In the genomic region with DNA sequence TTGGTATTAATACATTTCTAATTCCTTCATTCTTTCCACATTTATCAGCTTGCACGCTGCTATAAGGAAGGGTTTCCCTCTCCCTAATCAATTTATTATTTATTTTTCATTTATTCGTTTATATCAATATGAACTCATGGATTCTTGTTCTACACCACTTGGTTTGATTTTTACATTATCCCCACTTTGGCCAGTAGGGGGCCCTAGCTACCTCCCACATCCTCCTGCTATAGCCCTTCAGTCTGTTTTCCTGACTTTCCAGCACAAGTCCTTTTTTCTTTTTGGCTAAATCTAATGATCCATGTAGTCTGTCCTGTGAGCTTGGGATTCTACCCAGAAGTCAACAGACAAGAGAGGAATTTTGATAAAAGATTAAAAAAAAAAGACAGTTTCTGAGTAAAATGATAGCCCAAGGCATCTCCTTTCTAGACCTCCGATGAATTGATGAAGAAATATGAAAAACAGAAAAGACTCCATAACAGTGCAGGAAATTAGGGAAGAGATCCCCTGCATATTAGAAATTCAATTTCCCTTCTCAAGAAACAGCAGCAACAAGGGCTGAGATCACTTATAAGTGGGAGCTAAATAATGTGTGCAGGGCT, we compare ENCODE assay signal across 8 cellular contexts. TPM values are rescaled to one million over a fixed set of nuclear protein-coding genes. Genes with fewer than 3 reads are reported as not detected.
DNase-seq lines count a peak whose midpoint lies in the region; ATAC-seq and TF ChIP-seq lines count a peak whose summit lies in the region.

No MANE protein-coding gene starts in this region.

- no peaks in the 10 kb centered on the region for H3K36me3 ChIP-seq in ascending aorta
- no peaks in the 10 kb centered on the region for H3K36me3 ChIP-seq in kidney epithelial cell (ENCODE audit: control insufficient read depth, insufficient read depth, low read length)

- intact Hi-C loops in ascending aorta (cut with DNase I): no loop called here

- H3K27me3 ChIP-seq in ascending aorta: no peaks in the 10 kb centered on the region
- H3K27me3 ChIP-seq in kidney epithelial cell (ENCODE audit: control insufficient read depth, insufficient read depth, low read length): no peaks in the 10 kb centered on the region

- no peaks in the 10 kb centered on the region for H3K9me3 Mint-ChIP-seq in type B pancreatic cell

- peaks cover 0 to 6% of the 10 kb centered on the region in 2 donors for H3K4me1 ChIP-seq in ascending aorta

- no peak overlapping the region for H3K4me3 Mint-ChIP-seq in type B pancreatic cell

- no peak overlapping the region for H3K27ac Mint-ChIP-seq in type B pancreatic cell

- DNase-seq in stimulated activated CD4-positive, alpha-beta T cell treated with anti-CD3 and anti-CD28 coated beads, Interleukin-15, amount 100 ng/mL, for 24 hours: peak; percentile 22
- DNase-seq in stimulated activated CD4-positive, alpha-beta T cell treated with anti-CD3 and anti-CD28 coated beads, Interleukin-4, amount 100 ng/mL, for 4 hours: no peak
- peak; percentile 46 for DNase-seq in LHCN-M2 (ENCODE audit: low read depth)
- no peak for DNase-seq in ascending aorta (ENCODE audit: low spot score in 2 of 2)
- DNase-seq in kidney epithelial cell (ENCODE audit: low read depth): no peak
- DNase-seq in type B pancreatic cell (ENCODE audit: extremely low spot score, unreplicated experiment): no peak
- no peak for DNase-seq in amniotic stem cell (lab: John Stamatoyannopoulos, UW)

- TF ChIP-seq CTCF in ascending aorta (IDR thresholded peaks at IDR 0.05) (peak; percentile 27 to 71 (median 57)), kidney epithelial cell (IDR thresholded peaks at IDR 0.05; ENCODE audit: insufficient read depth, low read length, poor library complexity, severe bottlenecking) (peak; percentile 76), type B pancreatic cell (conservative IDR thresholded peaks at IDR 0.05) (peak; percentile 86)

- H3K36me3 Mint-ChIP-seq in type B pancreatic cell: no peaks in the 10 kb centered on the region

- no peak overlapping the region for H3K27ac ChIP-seq in ascending aorta

- peaks cover 28% of the 10 kb centered on the region for H3K4me1 Mint-ChIP-seq in type B pancreatic cell (ENCODE audit: unreplicated experiment)

- no peak for ATAC-seq in GM18519 (IDR thresholded peaks at IDR 0.05; ENCODE audit: low FRiP score, unreplicated experiment)

- H3K4me3 ChIP-seq in ascending aorta: no peak overlapping the region
- H3K4me3 ChIP-seq in kidney epithelial cell (ENCODE audit: low read depth, low read length): no peak overlapping the region

- no peaks in the 10 kb centered on the region for H3K27me3 Mint-ChIP-seq in type B pancreatic cell

- H3K9me3 ChIP-seq in ascending aorta: no peaks in the 10 kb centered on the region

RNA-seq across cellular contexts. Expression of a gene that starts 47.7 kb away (rescaled TPM):
- total RNA-seq in LHCN-M2 (2014; rRNA removed): not detected in 2 replicates
- not detected for polyA plus RNA-seq in LHCN-M2 (2012)
- not detected for total RNA-seq in ascending aorta
- total RNA-seq in kidney epithelial cell: not detected in 2 replicates
- not detected in 2 replicates for total RNA-seq in type B pancreatic cell (ENCODE audit: low replicate concordance)

Comparison
In these comparisons a context has a peak if more than half of its experiments do, and no peak if none do; other contexts are left out.
1. DNase-seq: peak in stimulated activated CD4-positive, alpha-beta T cell treated with anti-CD3 and anti-CD28 coated beads, Interleukin-15, amount 100 ng/mL, for 24 hours (single experiment) and LHCN-M2 (single experiment); none in stimulated activated CD4-positive, alpha-beta T cell treated with anti-CD3 and anti-CD28 coated beads, Interleukin-4, amount 100 ng/mL, for 4 hours (0 of 2), ascending aorta (0 of 2), kidney epithelial cell (single experiment), type B pancreatic cell (single experiment) and amniotic stem cell (single experiment).
2. Peak in every context shown above with its lines, with median percentiles within 50 percentile points of each other: CTCF ChIP-seq.